Comparison of ENCODE assay signal across 14 cellular contexts in the genomic region with DNA sequence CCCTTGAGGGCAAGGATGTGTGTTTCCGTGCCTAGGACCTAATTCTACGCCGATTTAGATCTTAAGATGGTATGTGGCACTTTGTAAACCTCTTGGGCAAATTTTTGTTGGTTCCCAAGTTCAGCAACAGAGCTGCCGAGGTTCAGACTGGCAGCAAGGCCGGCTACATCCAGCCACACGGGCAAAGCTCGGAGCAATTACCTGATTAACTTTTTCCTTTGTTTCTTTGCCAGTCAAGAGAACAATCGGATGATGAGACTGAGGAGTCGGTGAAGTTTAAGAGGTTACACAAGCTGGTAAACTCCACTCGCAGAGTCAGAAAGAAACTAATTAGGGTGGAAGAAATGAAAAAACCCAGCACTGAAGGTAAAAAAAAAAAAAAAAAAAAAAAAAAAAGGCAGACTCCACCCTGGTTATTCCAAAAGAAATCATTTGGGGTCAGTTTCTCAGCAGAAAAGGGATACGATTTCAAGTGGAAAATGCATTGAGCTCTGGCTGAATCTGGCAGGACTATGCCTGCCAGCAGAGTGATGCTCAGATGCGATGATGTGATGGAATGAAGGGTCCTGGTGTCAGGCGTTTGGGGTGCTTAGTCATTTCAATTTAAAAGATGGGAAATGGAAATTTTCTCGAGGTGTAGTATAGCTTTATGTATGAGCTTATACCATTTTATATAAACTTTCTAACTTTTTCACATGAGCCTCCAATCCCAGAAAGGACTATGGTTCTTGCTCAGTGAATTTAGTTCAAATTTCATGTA.
A peak's percentile ranks its signal among the peaks of the same experiment; 100 is the strongest.
DNase-seq lines count a peak whose midpoint lies in the region; TF ChIP-seq lines count a peak whose summit lies in the region.
"Had no signal": no experiment of that assay in that cellular context is flagged by ENCODE, and none has a peak within 500 bp of the region (broad histone marks: within the 10 kb centered on the region; RNA-seq: fewer than 3 reads in every experiment).

No MANE protein-coding gene starts in this region.

- CTCF ChIA-PET in CD4-positive, alpha-beta memory T cell (lab: Charles Lee; ENCODE audit: partially characterized antibody): no interaction called here

- H3K36me3 ChIP-seq in colonic mucosa (no peaks in the 10 kb centered on the region), mucosa of rectum (ENCODE audit: control insufficient read depth in 2 of 2, insufficient read depth in 2 of 2, low read length in 2 of 2) (peaks cover 0 to 1% of the 10 kb centered on the region in 2 donors), suprapubic skin (peaks cover 13% of the 10 kb centered on the region), ovary (no peaks in the 10 kb centered on the region)
- H3K36me3 ChIP-seq in CD4-positive, alpha-beta memory T cell (ENCODE audit: insufficient read depth, low read length): no peaks in the 10 kb centered on the region

- TF ChIP-seq CTCF in HFFc6 (IDR thresholded peaks at IDR 0.05) (0 out of 2 replicates have a peak, but pooled peaks have one; percentile 12), colonic mucosa (IDR thresholded peaks at IDR 0.05) (no peak), suprapubic skin (IDR thresholded peaks at IDR 0.05) (no peak), ovary (IDR thresholded peaks at IDR 0.05) (no peak)

- H3K27me3 ChIP-seq in colonic mucosa (no peaks in the 10 kb centered on the region), mucosa of rectum (ENCODE audit: control insufficient read depth in 2 of 2, insufficient read depth in 2 of 2, low read length in 2 of 2) (no peaks in the 10 kb centered on the region), suprapubic skin (no peaks in the 10 kb centered on the region), ovary (no peaks in the 10 kb centered on the region)
- H3K27me3 ChIP-seq in CD4-positive, alpha-beta memory T cell (ENCODE audit: insufficient read depth, low read length): no peaks in the 10 kb centered on the region

- H3K9ac ChIP-seq in colonic mucosa (ENCODE audit: low read depth in 2 of 2, low read length in 2 of 2): peak overlapping the region in 1 of 2 donors; percentile 16
- H3K9ac ChIP-seq in mucosa of rectum (ENCODE audit: low read depth in 1 of 2, low read length in 2 of 2): no peak overlapping the region

- no peaks in the 10 kb centered on the region; the same call in 1 of the 2 replicates for H3K9me3 Mint-ChIP-seq in HFFc6
- H3K9me3 Mint-ChIP-seq in CD4-positive, alpha-beta memory T cell: no peaks in the 10 kb centered on the region
- H3K9me3 Mint-ChIP-seq: activated T-cell treated with anti-CD3 and anti-CD28 coated beads, Interleukin-2, amount 50 U/mL, for 72 hours had no signal

- H3K4me3 Mint-ChIP-seq in HFFc6: peak overlapping the region; percentile 79
- no peak overlapping the region for H3K4me3 Mint-ChIP-seq in CD4-positive, alpha-beta memory T cell
- H3K4me3 Mint-ChIP-seq: activated T-cell treated with anti-CD3 and anti-CD28 coated beads, Interleukin-2, amount 50 U/mL, for 72 hours had no signal

- H3K4me1 ChIP-seq in colonic mucosa: no peaks in the 10 kb centered on the region
- H3K4me1 ChIP-seq in mucosa of rectum (ENCODE audit: control insufficient read depth in 2 of 2, insufficient read depth in 2 of 2, low read length in 2 of 2): peaks cover 3 to 12% of the 10 kb centered on the region in 2 donors
- H3K4me1 ChIP-seq in suprapubic skin: peaks cover 76% of the 10 kb centered on the region
- peaks cover 12% of the 10 kb centered on the region for H3K4me1 ChIP-seq in ovary (ENCODE audit: insufficient read depth)
- H3K4me1 ChIP-seq in CD4-positive, alpha-beta memory T cell (ENCODE audit: insufficient read depth, low read length): no peaks in the 10 kb centered on the region
- H3K4me1 ChIP-seq: Caco-2 had no signal

- H3K4me1 Mint-ChIP-seq in HFFc6 (ENCODE audit: low read depth): peaks cover 71% of the 10 kb centered on the region
- H3K4me1 Mint-ChIP-seq in CD4-positive, alpha-beta memory T cell: peaks cover 0 to 2% (median 0%) of the 10 kb centered on the region in 4 donors

- H3K9me3 ChIP-seq in colonic mucosa (no peaks in the 10 kb centered on the region), mucosa of rectum (ENCODE audit: control insufficient read depth in 2 of 2, low read length in 2 of 2) (no peaks in the 10 kb centered on the region), suprapubic skin (no peaks in the 10 kb centered on the region), ovary (no peaks in the 10 kb centered on the region)
- H3K9me3 ChIP-seq in CD4-positive, alpha-beta memory T cell (ENCODE audit: control insufficient read depth in 1 of 2, low read length in 2 of 2): no peaks in the 10 kb centered on the region
- H3K9me3 ChIP-seq: Caco-2 had no signal

- peaks cover 61% of the 10 kb centered on the region for H3K36me3 Mint-ChIP-seq in HFFc6 (ENCODE audit: low read depth)
- no peaks in the 10 kb centered on the region for H3K36me3 Mint-ChIP-seq in CD4-positive, alpha-beta memory T cell

- H3K27ac Mint-ChIP-seq in HFFc6: peak overlapping the region; percentile 88
- no peak overlapping the region for H3K27ac Mint-ChIP-seq in CD4-positive, alpha-beta memory T cell
- H3K27ac Mint-ChIP-seq: activated T-cell treated with anti-CD3 and anti-CD28 coated beads, Interleukin-2, amount 50 U/mL, for 72 hours had no signal

- DNase-seq in HFFc6: no peak
- no peak for DNase-seq in colonic mucosa
- no peak for DNase-seq in suprapubic skin (ENCODE audit: low spot score in 2 of 2)
- DNase-seq in NCI-H526 treated with DMSO at 0.1 percent for 48 hours (lab: John Stamatoyannopoulos, UW): no peak
- no peak for DNase-seq in ovary
- DNase-seq in globus pallidus (ENCODE audit: low spot score): no peak
- DNase-seq in CD4-positive, alpha-beta memory T cell: no peak
- DNase-seq: activated CD4-positive, CD25-positive, alpha-beta regulatory T cell treated with anti-CD3 and anti-CD28 coated beads, Interleukin-2, amount 50 U/mL, for 72 hours; activated T-cell treated with anti-CD3 and anti-CD28 coated beads, Interleukin-2, amount 50 U/mL, for 72 hours; Caco-2; stimulated activated CD4-positive, alpha-beta T cell treated with anti-CD3 and anti-CD28 coated beads, Interleukin-2, amount 100 ng/mL, for 48 hours; stimulated activated naive CD4-positive, alpha-beta T cell had no signal

- H3K27ac ChIP-seq in colonic mucosa (peak overlapping the region; percentile 66), mucosa of rectum (ENCODE audit: low read depth in 2 of 2, low read length in 2 of 2) (peak overlapping the region; percentile 72 to 80), suprapubic skin (peak overlapping the region; percentile 90), ovary (peak overlapping the region in 1 of 2 donors; percentile 23)
- no peak overlapping the region for H3K27ac ChIP-seq in CD4-positive, alpha-beta memory T cell (ENCODE audit: low read depth, low read length)
- H3K27ac ChIP-seq: epithelial cell of prostate had no signal

- 53% methylated on average over 14 of the region's 14 CpGs for WGBS in suprapubic skin
- WGBS in ovary, 3 donors: 73 to 77% (median 76%) methylated on average over 13 to 14 of the region's 14 CpGs

- TF ChIP-seq EP300 in suprapubic skin (IDR thresholded peaks at IDR 0.05): no peak
- no peak for TF ChIP-seq EP300 in ovary (IDR thresholded peaks at IDR 0.05)

- TF ChIP-seq POLR2A in suprapubic skin (IDR thresholded peaks at IDR 0.05): no peak
- no peak for TF ChIP-seq POLR2A in ovary (IDR thresholded peaks at IDR 0.05)

- POLR2A ChIA-PET in CD4-positive, alpha-beta memory T cell (lab: Charles Lee; ENCODE audit: partially characterized antibody): no interaction called here

- intact Hi-C loops in colonic mucosa (cut with DNase I) (no loop called here), ovary (cut with DNase I) (no loop called here)
- intact Hi-C loops in CD4-positive, alpha-beta memory T cell (cut with micrococcal nuclease): no loop called here

- no peak overlapping the region for H3K4me3 ChIP-seq in colonic mucosa
- H3K4me3 ChIP-seq in mucosa of rectum (ENCODE audit: low read length in 2 of 2): peak overlapping the region in 1 of 2 donors; percentile 10
- peak overlapping the region; percentile 31 for H3K4me3 ChIP-seq in suprapubic skin
- no peak overlapping the region for H3K4me3 ChIP-seq in ovary
- no peak overlapping the region for H3K4me3 ChIP-seq in CD4-positive, alpha-beta memory T cell (ENCODE audit: low read length in 2 of 2)

- peaks cover 9% of the 10 kb centered on the region for H3K27me3 Mint-ChIP-seq in HFFc6 (ENCODE audit: insufficient read depth)
- peaks cover 10 to 16% of the 10 kb centered on the region in 2 donors for H3K27me3 Mint-ChIP-seq in CD4-positive, alpha-beta memory T cell
